ENCODE assay signal across 23 cellular contexts in the genomic region with DNA sequence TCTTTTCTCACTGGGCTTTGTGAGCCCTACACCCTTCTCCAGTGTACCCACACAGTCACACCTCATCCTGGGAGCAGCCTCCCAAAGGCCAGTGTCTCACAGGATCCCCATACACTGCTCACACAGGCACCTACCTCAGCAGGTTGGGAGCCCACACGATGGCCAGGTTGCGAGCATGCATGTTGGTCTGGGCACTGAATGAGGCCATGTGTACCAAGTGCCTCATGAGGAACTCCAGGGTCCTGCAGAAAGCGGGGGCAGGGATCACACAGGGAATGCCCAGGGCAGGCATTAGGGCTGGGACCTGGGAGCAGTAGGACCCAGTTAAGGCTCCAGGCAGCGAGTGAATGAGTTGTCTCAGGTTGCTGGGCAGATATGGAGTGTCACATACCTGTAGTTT. TPM values are rescaled to one million over a fixed set of nuclear protein-coding genes. Genes with fewer than 3 reads are reported as not detected.
A peak's percentile ranks its signal among the peaks of the same experiment; 100 is the strongest.
DNase-seq lines count a peak whose midpoint lies in the region; ATAC-seq and TF ChIP-seq lines count a peak whose summit lies in the region.
"Had no signal": no experiment of that assay in that cellular context is flagged by ENCODE, and none has a peak within 500 bp of the region (broad histone marks: within the 10 kb centered on the region; RNA-seq: fewer than 3 reads in every experiment).

No MANE protein-coding gene starts in this region.

- TF ChIP-seq CTCF in osteoblast (IDR thresholded peaks at IDR 0.05; ENCODE audit: extremely low read depth, low read depth, low read length) = no peak
- no peak for TF ChIP-seq CTCF in lower lobe of right lung (IDR thresholded peaks at IDR 0.05)

- no peaks in the 10 kb centered on the region for H4K20me1 ChIP-seq in osteoblast (ENCODE audit: insufficient read depth, low read length)

- H3K9me3 Mint-ChIP-seq in activated CD4-positive, alpha-beta T cell treated with anti-CD3 and anti-CD28 coated beads, Interleukin-2, amount 10 ng/mL, durations not matched to agents 24 days and 14 days = no peaks in the 10 kb centered on the region
- H3K9me3 Mint-ChIP-seq: CD14-positive monocyte, IgD-negative memory B cell had no signal

- no peaks in the 10 kb centered on the region for H3K27me3 Mint-ChIP-seq in activated CD4-positive, alpha-beta T cell treated with anti-CD3 and anti-CD28 coated beads, Interleukin-2, amount 10 ng/mL, durations not matched to agents 24 days and 14 days
- H3K27me3 Mint-ChIP-seq in T-helper 17 cell = no peaks in the 10 kb centered on the region
- H3K27me3 Mint-ChIP-seq: IgD-negative memory B cell had no signal

- no peak overlapping the region for H3K4me3 Mint-ChIP-seq in activated CD4-positive, alpha-beta T cell treated with anti-CD3 and anti-CD28 coated beads, Interleukin-2, amount 10 ng/mL, durations not matched to agents 24 days and 14 days
- no peak overlapping the region for H3K4me3 Mint-ChIP-seq in T-helper 17 cell
- H3K4me3 Mint-ChIP-seq: CD14-positive monocyte, IgD-negative memory B cell had no signal

- intact Hi-C loops in activated CD4-positive, alpha-beta T cell treated with anti-CD3 and anti-CD28 coated beads, Interleukin-2, amount 10 ng/mL, durations not matched to agents 24 days and 14 days (cut with micrococcal nuclease) = no loop called here
- intact Hi-C loops in lower lobe of right lung (cut with DNase I) = no loop called here
- intact Hi-C loops in sciatic nerve (cut with DNase I) = no loop called here

- H3K4me2 ChIP-seq in osteoblast (ENCODE audit: insufficient read depth, low read length) = no peak overlapping the region

- H3K27ac ChIP-seq in osteoblast (ENCODE audit: low read depth, low read length) (no peak overlapping the region), lower lobe of right lung (no peak overlapping the region)
- H3K27ac ChIP-seq: 22Rv1 had no signal

- peaks cover 63% of the 10 kb centered on the region for H3K36me3 Mint-ChIP-seq in activated CD4-positive, alpha-beta T cell treated with anti-CD3 and anti-CD28 coated beads, Interleukin-2, amount 10 ng/mL, durations not matched to agents 24 days and 14 days (ENCODE audit: low read depth)
- peaks cover 11% of the 10 kb centered on the region for H3K36me3 Mint-ChIP-seq in T-helper 17 cell (ENCODE audit: low read depth)

- H3K27ac Mint-ChIP-seq in activated CD4-positive, alpha-beta T cell treated with anti-CD3 and anti-CD28 coated beads, Interleukin-2, amount 10 ng/mL, durations not matched to agents 24 days and 14 days = peak overlapping the region; percentile 34
- H3K27ac Mint-ChIP-seq in T-helper 17 cell = peak overlapping the region; percentile 82

- DNase-seq in activated CD4-positive, alpha-beta T cell treated with anti-CD3 and anti-CD28 coated beads, Interleukin-2, amount 10 ng/mL, durations not matched to agents 24 days and 14 days = no peak
- no peak for DNase-seq in activated CD4-positive, alpha-beta T cell treated with anti-CD3 and anti-CD28 coated beads, Interleukin-2, amount 50 U/mL, for 48 hours
- no peak for DNase-seq in T-helper 17 cell
- peak; percentile 45 for DNase-seq in osteoblast (ENCODE audit: insufficient read length, low spot score, missing footprints)
- DNase-seq in lower lobe of right lung = no peak
- DNase-seq in NCI-H2107 treated with DMSO at 0.1 percent for 48 hours (lab: John Stamatoyannopoulos, UW; ENCODE audit: unreplicated experiment) = no peak
- no peak for DNase-seq in sciatic nerve (ENCODE audit: low spot score)
- DNase-seq: AML-193, COR-L47, GDM1, HCEC 1CT, Kasumi-1, MG63, NCI-H1048, NCI-H1436 treated with DMSO at 0.1 percent for 48 hours, NCI-H2081, NCI-H748 treated with DMSO at 0.1 percent for 48 hours, OCI-M1, Right ventricle myocardium superior had no signal

- ATAC-seq in T-helper 17 cell = no peak
- peak; percentile 10 for ATAC-seq in esophagus mucosa
- ATAC-seq in lower lobe of right lung = no peak
- ATAC-seq in sciatic nerve = no peak

- H3K4me1 Mint-ChIP-seq in activated CD4-positive, alpha-beta T cell treated with anti-CD3 and anti-CD28 coated beads, Interleukin-2, amount 10 ng/mL, durations not matched to agents 24 days and 14 days = peaks cover 14% of the 10 kb centered on the region
- H3K4me1 Mint-ChIP-seq in T-helper 17 cell = peaks cover 20% of the 10 kb centered on the region

- no peaks in the 10 kb centered on the region for H3K36me3 ChIP-seq in osteoblast (ENCODE audit: insufficient read depth, low read length)
- peaks cover 77% of the 10 kb centered on the region for H3K36me3 ChIP-seq in lower lobe of right lung
- H3K36me3 ChIP-seq: MG63 had no signal

- H3K27me3 ChIP-seq in osteoblast (ENCODE audit: insufficient read depth, low read length) = no peaks in the 10 kb centered on the region
- no peaks in the 10 kb centered on the region for H3K27me3 ChIP-seq in lower lobe of right lung (ENCODE audit: low read depth)
- H3K27me3 ChIP-seq: MG63 had no signal

- no peak overlapping the region for H2AFZ ChIP-seq in osteoblast (ENCODE audit: low read length)

- H3K79me2 ChIP-seq in osteoblast (ENCODE audit: insufficient read depth, low read length) = no peaks in the 10 kb centered on the region

- H3K4me3 ChIP-seq in osteoblast (ENCODE audit: insufficient read depth, low read length) (no peak overlapping the region), lower lobe of right lung (no peak overlapping the region)
- H3K4me3 ChIP-seq: MG63 had no signal

- H3K9me3 ChIP-seq in T-helper 17 cell (ENCODE audit: control insufficient read depth, low read length, poor library complexity, severe bottlenecking) (no peaks in the 10 kb centered on the region), osteoblast (ENCODE audit: low read depth, low read length) (peaks cover 5% of the 10 kb centered on the region), lower lobe of right lung (no peaks in the 10 kb centered on the region)
- H3K9me3 ChIP-seq: MG63 had no signal

- H3K4me1 ChIP-seq in osteoblast (ENCODE audit: insufficient read depth, low read length) (no peaks in the 10 kb centered on the region), lower lobe of right lung (no peaks in the 10 kb centered on the region)

RNA-seq across cellular contexts. Expression of a gene that starts 8.5 kb away (rescaled TPM):
- total RNA-seq in activated CD4-positive, alpha-beta T cell treated with anti-CD3 and anti-CD28 coated beads, Interleukin-2, amount 10 ng/mL, durations not matched to agents 24 days and 14 days = 46.5 and 48.6 TPM in 2 replicates
- total RNA-seq in T-helper 17 cell (10 to 100 TPM; 80.6 to 85.4 TPM), esophagus mucosa (25.2 TPM), osteoblast (45.7 and 47.4 TPM in 2 replicates), lower lobe of right lung (81.8 TPM), sciatic nerve (58.0 TPM)

RNA-seq across cellular contexts. Expression of a gene that starts 15.5 kb away (rescaled TPM):
- total RNA-seq in activated CD4-positive, alpha-beta T cell treated with anti-CD3 and anti-CD28 coated beads, Interleukin-2, amount 10 ng/mL, durations not matched to agents 24 days and 14 days = 134 and 139 TPM in 2 replicates
- total RNA-seq in T-helper 17 cell = 100 to 1,000 TPM; 156 to 189 TPM
- total RNA-seq in esophagus mucosa = 6.0 TPM
- under 0.01 TPM in 1 of 2 replicates, not detected in the other for total RNA-seq in osteoblast
- total RNA-seq in lower lobe of right lung = 63.7 TPM
- 13.7 TPM for total RNA-seq in sciatic nerve

RNA-seq across cellular contexts. Expression of a gene that starts 15.5 kb away (rescaled TPM):
- total RNA-seq in activated CD4-positive, alpha-beta T cell treated with anti-CD3 and anti-CD28 coated beads, Interleukin-2, amount 10 ng/mL, durations not matched to agents 24 days and 14 days = 41.7 and 49.7 TPM in 2 replicates
- total RNA-seq in T-helper 17 cell (10 to 100 TPM; 45.5 to 45.7 TPM), esophagus mucosa (67.9 TPM), osteoblast (0.72 and 1.8 TPM in 2 replicates), lower lobe of right lung (63.2 TPM), sciatic nerve (13.1 TPM)

RNA-seq across cellular contexts. Expression of a gene that starts 33.3 kb away (rescaled TPM):
- total RNA-seq in activated CD4-positive, alpha-beta T cell treated with anti-CD3 and anti-CD28 coated beads, Interleukin-2, amount 10 ng/mL, durations not matched to agents 24 days and 14 days = 9.1 and 21.4 TPM in 2 replicates
- 10 to 100 TPM; 13.5 to 23.6 TPM for total RNA-seq in T-helper 17 cell
- 137 TPM for total RNA-seq in esophagus mucosa
- 0.72 and 1.2 TPM in 2 replicates for total RNA-seq in osteoblast
- 162 TPM for total RNA-seq in lower lobe of right lung
- 20.3 TPM for total RNA-seq in sciatic nerve

RNA-seq across cellular contexts. Expression of a gene that starts 35.1 kb away (rescaled TPM):
- 0.05 TPM in 1 of 2 replicates, not detected in the other for total RNA-seq in activated CD4-positive, alpha-beta T cell treated with anti-CD3 and anti-CD28 coated beads, Interleukin-2, amount 10 ng/mL, durations not matched to agents 24 days and 14 days
- total RNA-seq in T-helper 17 cell (not detected), esophagus mucosa (115 TPM), osteoblast (under 0.01 TPM in 2 replicates), lower lobe of right lung (6.2 TPM), sciatic nerve (0.09 TPM)
- total RNA-seq: Right ventricle myocardium superior had no signal
